8 cellular contexts compared by ENCODE assay signal in the genomic region with DNA sequence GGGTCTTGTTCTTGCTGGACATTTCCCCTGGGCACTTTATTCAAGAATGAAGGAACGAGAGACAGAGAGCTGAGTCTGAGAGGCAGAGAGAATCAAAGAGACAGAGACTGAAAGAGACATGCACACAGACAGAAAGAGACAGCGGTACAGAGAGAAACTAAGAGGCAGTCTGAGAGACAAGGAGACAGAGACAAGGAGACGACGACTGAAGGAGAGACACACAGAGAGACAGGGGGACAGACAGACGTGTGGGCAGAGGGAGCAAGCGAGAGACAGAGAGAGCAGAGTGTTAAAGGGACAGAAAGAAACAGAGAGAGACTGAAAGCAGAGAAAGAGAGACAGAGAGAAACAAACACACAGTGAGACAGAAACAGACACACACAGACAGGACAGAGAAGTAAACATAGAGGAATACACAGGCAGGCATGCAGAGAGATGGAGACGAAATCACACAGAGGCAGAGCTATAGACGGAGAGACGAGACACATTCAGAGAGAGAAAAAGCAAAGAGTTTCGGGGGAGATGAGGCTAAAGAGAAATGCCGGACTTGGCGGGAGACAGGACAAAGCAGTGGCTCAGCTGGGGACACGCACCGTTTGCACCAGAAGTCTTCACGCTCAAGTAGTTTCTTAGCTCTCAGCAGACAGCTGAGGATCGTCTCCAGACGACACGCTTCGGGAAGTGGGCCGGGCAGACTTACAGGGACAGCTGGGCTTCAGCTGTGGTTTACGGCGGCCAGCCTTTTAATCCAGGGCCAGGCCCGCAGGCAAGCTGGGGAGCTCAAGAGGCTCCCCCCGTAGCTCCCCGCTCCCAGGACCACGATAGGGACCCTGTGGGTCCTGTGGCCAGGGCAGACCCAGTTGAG. TPM values are rescaled to one million over a fixed set of nuclear protein-coding genes. Genes with fewer than 3 reads are reported as not detected.
DNase-seq lines count a peak whose midpoint lies in the region; ATAC-seq and TF ChIP-seq lines count a peak whose summit lies in the region.

No MANE protein-coding gene starts in this region.

- no peaks in the 10 kb centered on the region; the same call in 1 of the 2 replicates for H3K9me3 ChIP-seq in SJCRH30 (replicated peaks)
- no peaks in the 10 kb centered on the region for H3K9me3 ChIP-seq in T-helper 17 cell (ENCODE audit: control insufficient read depth, low read length, poor library complexity, severe bottlenecking)

- ATAC-seq in Right ventricle myocardium inferior (peak; percentile 27), T-helper 17 cell (no peak), GM18907 (IDR thresholded peaks at IDR 0.05; ENCODE audit: unreplicated experiment) (no peak), natural killer cell (no peak)

- peaks cover 7% of the 10 kb centered on the region for H3K9me3 Mint-ChIP-seq in activated CD4-positive, alpha-beta T cell treated with anti-CD3 and anti-CD28 coated beads, Interleukin-2, amount 10 ng/mL, durations not matched to agents 24 days and 14 days
- H3K9me3 Mint-ChIP-seq in natural killer cell, result peaks cover 1% of the 10 kb centered on the region in 2 donors

- H3K27me3 ChIP-seq in SJCRH30 (no peaks in the 10 kb centered on the region), rectal smooth muscle tissue (ENCODE audit: control insufficient read depth, insufficient read depth, low read length) (no peaks in the 10 kb centered on the region)

- intact Hi-C loops in Right ventricle myocardium inferior (cut with DNase I), result no loop called here
- intact Hi-C loops in activated CD4-positive, alpha-beta T cell treated with anti-CD3 and anti-CD28 coated beads, Interleukin-2, amount 10 ng/mL, durations not matched to agents 24 days and 14 days (cut with micrococcal nuclease), result no loop called here
- intact Hi-C loops in natural killer cell (cut with micrococcal nuclease), result no loop called here

- no peak for TF ChIP-seq CTCF in natural killer cell (IDR thresholded peaks at IDR 0.05)

- no peak overlapping the region for H3K9ac ChIP-seq in rectal smooth muscle tissue (ENCODE audit: low read length)

- H3K27ac Mint-ChIP-seq in T-helper 17 cell, result no peak overlapping the region
- no peak overlapping the region for H3K27ac Mint-ChIP-seq in activated CD4-positive, alpha-beta T cell treated with anti-CD3 and anti-CD28 coated beads, Interleukin-2, amount 10 ng/mL, durations not matched to agents 24 days and 14 days
- no peak overlapping the region for H3K27ac Mint-ChIP-seq in natural killer cell

- H3K36me3 ChIP-seq in SJCRH30 (no peaks in the 10 kb centered on the region), rectal smooth muscle tissue (ENCODE audit: control insufficient read depth, insufficient read depth, low read length) (no peaks in the 10 kb centered on the region)

- H3K4me3 ChIP-seq in SJCRH30 (peak overlapping the region; percentile 52), rectal smooth muscle tissue (ENCODE audit: low read length) (peak overlapping the region; percentile 46)

- H3K4me1 Mint-ChIP-seq in T-helper 17 cell, result peaks cover 5% of the 10 kb centered on the region
- H3K4me1 Mint-ChIP-seq in activated CD4-positive, alpha-beta T cell treated with anti-CD3 and anti-CD28 coated beads, Interleukin-2, amount 10 ng/mL, durations not matched to agents 24 days and 14 days, result no peaks in the 10 kb centered on the region
- no peaks in the 10 kb centered on the region for H3K4me1 Mint-ChIP-seq in natural killer cell

- H3K36me3 Mint-ChIP-seq in T-helper 17 cell (ENCODE audit: low read depth) (peaks cover 5% of the 10 kb centered on the region), natural killer cell (no peaks in the 10 kb centered on the region)
- H3K36me3 Mint-ChIP-seq in activated CD4-positive, alpha-beta T cell treated with anti-CD3 and anti-CD28 coated beads, Interleukin-2, amount 10 ng/mL, durations not matched to agents 24 days and 14 days (ENCODE audit: low read depth), result no peaks in the 10 kb centered on the region

- no peak overlapping the region for H3K4me3 Mint-ChIP-seq in T-helper 17 cell
- no peak overlapping the region for H3K4me3 Mint-ChIP-seq in activated CD4-positive, alpha-beta T cell treated with anti-CD3 and anti-CD28 coated beads, Interleukin-2, amount 10 ng/mL, durations not matched to agents 24 days and 14 days
- H3K4me3 Mint-ChIP-seq in natural killer cell, result no peak overlapping the region

- H3K4me1 ChIP-seq in SJCRH30, result peaks cover 36% of the 10 kb centered on the region
- peaks cover 18% of the 10 kb centered on the region for H3K4me1 ChIP-seq in rectal smooth muscle tissue (ENCODE audit: control insufficient read depth, insufficient read depth, low read length)

- H3K27me3 Mint-ChIP-seq in T-helper 17 cell (peaks cover 39% of the 10 kb centered on the region), natural killer cell (ENCODE audit: low read depth in 2 of 2) (peaks cover 0 to 6% of the 10 kb centered on the region in 2 donors)
- H3K27me3 Mint-ChIP-seq in activated CD4-positive, alpha-beta T cell treated with anti-CD3 and anti-CD28 coated beads, Interleukin-2, amount 10 ng/mL, durations not matched to agents 24 days and 14 days, result peaks cover 7% of the 10 kb centered on the region

- peak; percentile 96 for DNase-seq in DMS79 treated with DMSO at 0.1 percent for 48 hours (lab: John Stamatoyannopoulos, UW)
- peak; percentile 96 for DNase-seq in SJCRH30
- peak; percentile 77 for DNase-seq in Right ventricle myocardium inferior (ENCODE audit: missing footprints)
- no peak for DNase-seq in T-helper 17 cell
- no peak for DNase-seq in activated CD4-positive, alpha-beta T cell treated with anti-CD3 and anti-CD28 coated beads, Interleukin-2, amount 10 ng/mL, durations not matched to agents 24 days and 14 days
- DNase-seq in natural killer cell, result no peak

- H3K27ac ChIP-seq in SJCRH30 (peak overlapping the region; percentile 86), rectal smooth muscle tissue (ENCODE audit: low read depth, low read length) (peak overlapping the region; percentile 65)

RNA-seq across cellular contexts. Expression of gene DLG1, which starts 56.0 kb away (rescaled TPM):
- 64.4 and 75.1 TPM in 2 replicates for total RNA-seq in SJCRH30 (2014; rRNA removed; shearing (Covaris generic))
- total RNA-seq in Right ventricle myocardium inferior, result 48.6 TPM
- total RNA-seq in T-helper 17 cell, result 10 to 100 TPM; 87.5 to 99.7 TPM
- total RNA-seq in activated CD4-positive, alpha-beta T cell treated with anti-CD3 and anti-CD28 coated beads, Interleukin-2, amount 10 ng/mL, durations not matched to agents 24 days and 14 days, result 81.1 and 84.1 TPM in 2 replicates
- 10 to 100 TPM; 82.0 to 91.8 (median 89.0) TPM for total RNA-seq in natural killer cell

Comparison
In these comparisons a context has a peak if more than half of its experiments do, and no peak if none do; other contexts are left out.
1. DNase-seq: peak in DMS79 treated with DMSO at 0.1 percent for 48 hours (single experiment), SJCRH30 (2 of 2) and Right ventricle myocardium inferior (single experiment); none in T-helper 17 cell (0 of 3), activated CD4-positive, alpha-beta T cell treated with anti-CD3 and anti-CD28 coated beads, Interleukin-2, amount 10 ng/mL, durations not matched to agents 24 days and 14 days (single experiment) and natural killer cell (single experiment).